Comparison of ENCODE assay signal across 7 cellular contexts in the genomic region with DNA sequence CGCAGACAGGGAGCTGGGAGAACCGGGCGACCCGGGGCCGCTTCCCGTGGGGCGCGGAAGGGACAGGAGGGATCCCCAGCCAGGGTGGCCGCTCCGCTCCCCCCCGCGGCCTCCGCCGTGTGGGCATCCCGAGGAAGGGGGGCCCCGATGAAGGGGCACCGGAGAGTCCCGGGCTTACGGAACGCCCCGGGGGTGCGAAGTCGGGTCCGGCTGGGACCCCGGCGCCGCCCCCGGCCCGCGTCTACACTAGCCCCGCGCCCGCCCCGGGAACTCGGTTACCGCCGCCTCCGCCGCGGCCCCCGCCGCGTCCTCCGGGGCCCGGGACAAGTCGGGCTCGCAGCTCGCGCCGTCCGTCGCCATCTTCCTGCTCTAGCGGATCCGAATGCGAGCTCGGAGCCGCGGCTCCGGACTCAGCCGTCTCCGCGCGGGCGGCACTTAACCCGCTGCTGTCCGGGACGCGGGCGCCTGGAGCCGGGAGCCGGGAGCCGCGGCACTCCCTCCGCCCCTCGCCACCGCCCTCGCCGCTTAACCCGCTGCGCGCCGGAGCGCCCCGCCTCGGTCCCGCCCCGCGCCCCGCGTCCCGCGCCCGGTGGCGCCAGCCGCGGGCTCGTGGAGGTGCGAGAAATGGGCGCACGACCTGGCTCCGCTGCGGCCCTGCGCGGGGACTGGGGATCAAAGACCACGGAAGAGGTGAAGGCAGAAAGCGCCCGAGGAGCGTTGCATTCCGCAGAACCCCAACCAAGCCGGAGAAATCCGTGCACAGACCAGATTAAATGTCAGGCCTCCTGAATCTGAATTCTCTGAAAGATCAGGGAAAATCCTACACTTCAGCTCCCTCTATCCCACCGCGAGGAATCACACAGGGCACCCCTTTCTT. TPM values are rescaled to one million over a fixed set of nuclear protein-coding genes. Genes with fewer than 3 reads are reported as not detected.
DNase-seq lines count a peak whose midpoint lies in the region; ATAC-seq, FAIRE-seq and TF ChIP-seq lines count a peak whose summit lies in the region.

A gene with protein sequence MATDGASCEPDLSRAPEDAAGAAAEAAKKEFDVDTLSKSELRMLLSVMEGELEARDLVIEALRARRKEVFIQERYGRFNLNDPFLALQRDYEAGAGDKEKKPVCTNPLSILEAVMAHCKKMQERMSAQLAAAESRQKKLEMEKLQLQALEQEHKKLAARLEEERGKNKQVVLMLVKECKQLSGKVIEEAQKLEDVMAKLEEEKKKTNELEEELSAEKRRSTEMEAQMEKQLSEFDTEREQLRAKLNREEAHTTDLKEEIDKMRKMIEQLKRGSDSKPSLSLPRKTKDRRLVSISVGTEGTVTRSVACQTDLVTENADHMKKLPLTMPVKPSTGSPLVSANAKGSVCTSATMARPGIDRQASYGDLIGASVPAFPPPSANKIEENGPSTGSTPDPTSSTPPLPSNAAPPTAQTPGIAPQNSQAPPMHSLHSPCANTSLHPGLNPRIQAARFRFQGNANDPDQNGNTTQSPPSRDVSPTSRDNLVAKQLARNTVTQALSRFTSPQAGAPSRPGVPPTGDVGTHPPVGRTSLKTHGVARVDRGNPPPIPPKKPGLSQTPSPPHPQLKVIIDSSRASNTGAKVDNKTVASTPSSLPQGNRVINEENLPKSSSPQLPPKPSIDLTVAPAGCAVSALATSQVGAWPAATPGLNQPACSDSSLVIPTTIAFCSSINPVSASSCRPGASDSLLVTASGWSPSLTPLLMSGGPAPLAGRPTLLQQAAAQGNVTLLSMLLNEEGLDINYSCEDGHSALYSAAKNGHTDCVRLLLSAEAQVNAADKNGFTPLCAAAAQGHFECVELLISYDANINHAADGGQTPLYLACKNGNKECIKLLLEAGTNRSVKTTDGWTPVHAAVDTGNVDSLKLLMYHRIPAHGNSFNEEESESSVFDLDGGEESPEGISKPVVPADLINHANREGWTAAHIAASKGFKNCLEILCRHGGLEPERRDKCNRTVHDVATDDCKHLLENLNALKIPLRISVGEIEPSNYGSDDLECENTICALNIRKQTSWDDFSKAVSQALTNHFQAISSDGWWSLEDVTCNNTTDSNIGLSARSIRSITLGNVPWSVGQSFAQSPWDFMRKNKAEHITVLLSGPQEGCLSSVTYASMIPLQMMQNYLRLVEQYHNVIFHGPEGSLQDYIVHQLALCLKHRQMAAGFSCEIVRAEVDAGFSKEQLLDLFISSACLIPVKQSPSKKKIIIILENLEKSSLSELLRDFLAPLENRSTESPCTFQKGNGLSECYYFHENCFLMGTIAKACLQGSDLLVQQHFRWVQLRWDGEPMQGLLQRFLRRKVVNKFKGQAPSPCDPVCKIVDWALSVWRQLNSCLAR (N-terminal part only) (minus strand): TSS at position 386 of the 877 bp plus-strand sequence. CDS start 26 bp downstream, at position 360.

- H3K4me3 Mint-ChIP-seq in activated T-helper 1 cell treated with anti-CD3 and anti-CD28 coated beads, Interleukin-12 subunit alpha, Interleukin-12 subunit beta, Interleukin-2, Interleukin-4 antibody, amounts not matched to agents 30 ng/mL and 10 ng/mL and 1 ng/mL, durations not matched to agents 14 hours and 24 hours and 36 hours: peak within 1 kb of the TSS; percentile 17
- peak within 1 kb of the TSS; percentile 91 for H3K4me3 Mint-ChIP-seq in nephron progenitor cell

- H3K36me3 Mint-ChIP-seq in activated T-helper 1 cell treated with anti-CD3 and anti-CD28 coated beads, Interleukin-12 subunit alpha, Interleukin-12 subunit beta, Interleukin-2, Interleukin-4 antibody, amounts not matched to agents 30 ng/mL and 10 ng/mL and 1 ng/mL, durations not matched to agents 14 hours and 24 hours and 36 hours (ENCODE audit: low read depth): no peaks in the 10 kb centered on the region
- no peaks in the 10 kb centered on the region for H3K36me3 Mint-ChIP-seq in nephron progenitor cell (ENCODE audit: low read depth)

- no peak for ATAC-seq in HG03108 (IDR thresholded peaks at IDR 0.05; ENCODE audit: unreplicated experiment)

- H3K4me1 Mint-ChIP-seq in activated T-helper 1 cell treated with anti-CD3 and anti-CD28 coated beads, Interleukin-12 subunit alpha, Interleukin-12 subunit beta, Interleukin-2, Interleukin-4 antibody, amounts not matched to agents 30 ng/mL and 10 ng/mL and 1 ng/mL, durations not matched to agents 14 hours and 24 hours and 36 hours (ENCODE audit: low read depth): no peaks in the 10 kb centered on the region
- H3K4me1 Mint-ChIP-seq in nephron progenitor cell: peaks cover 73% of the 10 kb centered on the region

- no peak for FAIRE-seq in frontal cortex (lab: Jason Lieb, UNC)

- no peaks in the 10 kb centered on the region for H3K9me3 Mint-ChIP-seq in activated T-helper 1 cell treated with anti-CD3 and anti-CD28 coated beads, Interleukin-12 subunit alpha, Interleukin-12 subunit beta, Interleukin-2, Interleukin-4 antibody, amounts not matched to agents 30 ng/mL and 10 ng/mL and 1 ng/mL, durations not matched to agents 14 hours and 24 hours and 36 hours
- H3K9me3 Mint-ChIP-seq in nephron progenitor cell: no peaks in the 10 kb centered on the region

- H3K4me3 ChIP-seq in GM08714 (ENCODE audit: low read length): peak within 1 kb of the TSS; percentile 24; the same call in 1 of the 2 replicates

- H3K27me3 Mint-ChIP-seq in activated T-helper 1 cell treated with anti-CD3 and anti-CD28 coated beads, Interleukin-12 subunit alpha, Interleukin-12 subunit beta, Interleukin-2, Interleukin-4 antibody, amounts not matched to agents 30 ng/mL and 10 ng/mL and 1 ng/mL, durations not matched to agents 14 hours and 24 hours and 36 hours (ENCODE audit: insufficient read depth): peaks cover 48% of the 10 kb centered on the region
- H3K27me3 Mint-ChIP-seq in nephron progenitor cell (ENCODE audit: low read depth, poor library complexity): no peaks in the 10 kb centered on the region

- DNase-seq in HS-5 (ENCODE audit: low read depth) (peak; percentile 4), frontal cortex (ENCODE audit: low spot score in 2 of 2) (peak; percentile 65 to 76), nephron progenitor cell (peak; percentile 79), NCI-H1048 (lab: John Stamatoyannopoulos, UW) (no peak)
- DNase-seq in activated T-helper 1 cell treated with anti-CD3 and anti-CD28 coated beads, Interleukin-12 subunit alpha, Interleukin-12 subunit beta, Interleukin-2, Interleukin-4 antibody, amounts not matched to agents 30 ng/mL and 10 ng/mL and 1 ng/mL, durations not matched to agents 14 hours and 24 hours and 36 hours (ENCODE audit: low spot score): no peak

- H3K27ac Mint-ChIP-seq in activated T-helper 1 cell treated with anti-CD3 and anti-CD28 coated beads, Interleukin-12 subunit alpha, Interleukin-12 subunit beta, Interleukin-2, Interleukin-4 antibody, amounts not matched to agents 30 ng/mL and 10 ng/mL and 1 ng/mL, durations not matched to agents 14 hours and 24 hours and 36 hours: no peak within 1 kb of the TSS
- peak within 1 kb of the TSS; percentile 86 for H3K27ac Mint-ChIP-seq in nephron progenitor cell

- intact Hi-C loops in activated T-helper 1 cell treated with anti-CD3 and anti-CD28 coated beads, Interleukin-12 subunit alpha, Interleukin-12 subunit beta, Interleukin-2, Interleukin-4 antibody, amounts not matched to agents 30 ng/mL and 10 ng/mL and 1 ng/mL, durations not matched to agents 14 hours and 24 hours and 36 hours (cut with micrococcal nuclease): no loop called here

- TF ChIP-seq CTCF in nephron progenitor cell (IDR thresholded peaks at IDR 0.05): no peak

RNA-seq across cellular contexts. Expression of the gene that starts here (rescaled TPM):
- not detected in 2 replicates for total RNA-seq in activated T-helper 1 cell treated with anti-CD3 and anti-CD28 coated beads, Interleukin-12 subunit alpha, Interleukin-12 subunit beta, Interleukin-2, Interleukin-4 antibody, amounts not matched to agents 30 ng/mL and 10 ng/mL and 1 ng/mL, durations not matched to agents 14 hours and 24 hours and 36 hours
- total RNA-seq in frontal cortex: 34.2 TPM

Comparison
In these comparisons a context has a peak if more than half of its experiments do, and no peak if none do; other contexts are left out.
1. RNA of the gene that starts here (total RNA-seq): 34.2 TPM in frontal cortex (single experiment); not detected in activated T-helper 1 cell treated with anti-CD3 and anti-CD28 coated beads, Interleukin-12 subunit alpha, Interleukin-12 subunit beta, Interleukin-2, Interleukin-4 antibody, amounts not matched to agents 30 ng/mL and 10 ng/mL and 1 ng/mL, durations not matched to agents 14 hours and 24 hours and 36 hours; every median in the first group is over 10 times any median in the second.
2. DNase-seq: peak in HS-5 (single experiment), frontal cortex (2 of 2) and nephron progenitor cell (single experiment); none in activated T-helper 1 cell treated with anti-CD3 and anti-CD28 coated beads, Interleukin-12 subunit alpha, Interleukin-12 subunit beta, Interleukin-2, Interleukin-4 antibody, amounts not matched to agents 30 ng/mL and 10 ng/mL and 1 ng/mL, durations not matched to agents 14 hours and 24 hours and 36 hours (single experiment) and NCI-H1048 (single experiment).